In the genomic region with DNA sequence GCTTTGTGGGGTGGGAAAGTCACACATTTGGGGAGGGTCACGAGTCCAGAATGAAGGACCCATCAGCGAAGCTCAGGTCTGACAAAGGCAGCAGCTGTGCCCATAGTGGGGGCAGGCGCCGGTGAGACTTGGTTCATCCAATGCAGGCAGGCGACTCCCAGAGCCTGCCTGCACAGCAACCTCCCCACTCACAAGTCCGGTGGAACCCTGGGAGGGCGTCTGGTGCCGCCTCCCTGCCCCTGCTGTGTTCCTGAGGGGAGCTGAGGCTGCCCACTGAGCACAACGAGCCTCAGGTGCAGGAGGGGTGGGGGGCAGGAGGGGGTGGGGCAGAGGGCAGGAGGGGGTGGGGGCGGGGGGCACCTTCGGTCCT, we compare ENCODE assay signal across 16 cellular contexts. TPM values are rescaled to one million over a fixed set of nuclear protein-coding genes. Genes with fewer than 3 reads are reported as not detected.
DNase-seq lines count a peak whose midpoint lies in the region; ATAC-seq, FAIRE-seq and TF ChIP-seq lines count a peak whose summit lies in the region.
"Had no signal": no experiment of that assay in that cellular context is flagged by ENCODE, and none has a peak within 500 bp of the region (broad histone marks: within the 10 kb centered on the region; RNA-seq: fewer than 3 reads in every experiment).

No MANE protein-coding gene starts in this region.

- H3K27me3 Mint-ChIP-seq in CD14-positive monocyte (ENCODE audit: low read depth in 3 of 3), result no peaks in the 10 kb centered on the region

- H3K27me3 ChIP-seq in right atrium auricular region (no peaks in the 10 kb centered on the region), transverse colon (no peaks in the 10 kb centered on the region)

- no peak for FAIRE-seq in kidney (lab: Jason Lieb, UNC)

- DNase-seq in left cardiac atrium (peak; percentile 20), right atrium auricular region (ENCODE audit: low spot score) (no peak), CD14-positive monocyte (ENCODE audit: low spot score) (peak; percentile 30), kidney (peak; percentile 49), transverse colon (peak; percentile 4), OCI-M2 (lab: John Stamatoyannopoulos, UW; ENCODE audit: unreplicated experiment) (no peak), RPMI8226 (no peak)
- DNase-seq: 8988T, AML-193, C1 segment of cervical spinal cord, DMS53, GF-D8, HCEC 1CT, HFFc6 had no signal

- H3K36me3 ChIP-seq in right atrium auricular region (peaks cover 99% of the 10 kb centered on the region), kidney (ENCODE audit: control insufficient read depth in 1 of 2, insufficient read depth in 2 of 2, low read length in 2 of 2) (peaks cover 33 to 72% of the 10 kb centered on the region in 2 donors), transverse colon (peaks cover 0 to 64% (median 33%) of the 10 kb centered on the region in 4 donors)

- TF ChIP-seq EP300 in transverse colon (IDR thresholded peaks at IDR 0.05; ENCODE audit: low read depth), result no peak

- no peak for TF ChIP-seq CTCF in right atrium auricular region (IDR thresholded peaks at IDR 0.05)
- TF ChIP-seq CTCF in CD14-positive monocyte (IDR thresholded peaks at IDR 0.05), result no peak
- TF ChIP-seq CTCF in kidney (IDR thresholded peaks at IDR 0.05; ENCODE audit: borderline replicate concordance, extremely low read depth, insufficient read depth), result no peak
- no peak for TF ChIP-seq CTCF in transverse colon (IDR thresholded peaks at IDR 0.05)

- H3K27ac ChIP-seq in right atrium auricular region, result no peak overlapping the region
- H3K27ac ChIP-seq in kidney (ENCODE audit: low read depth in 2 of 2, low read length in 2 of 2), result no peak overlapping the region
- H3K27ac ChIP-seq in transverse colon, result no peak overlapping the region

- no peaks in the 10 kb centered on the region for H3K4me1 ChIP-seq in right atrium auricular region
- H3K4me1 ChIP-seq in kidney (ENCODE audit: control insufficient read depth in 1 of 2, insufficient read depth in 1 of 2, low read depth in 1 of 2, low read length in 2 of 2), result no peaks in the 10 kb centered on the region
- H3K4me1 ChIP-seq in transverse colon, result no peaks in the 10 kb centered on the region

- H3K9me3 Mint-ChIP-seq in CD14-positive monocyte, result peaks cover 0 to 3% (median 0%) of the 10 kb centered on the region in 7 donors
- H3K9me3 Mint-ChIP-seq: CD8-positive, alpha-beta T cell; HFFc6 had no signal

- no peak overlapping the region for H3K27ac Mint-ChIP-seq in CD14-positive monocyte
- H3K27ac Mint-ChIP-seq: CD8-positive, alpha-beta T cell; HFFc6 had no signal

- peaks cover 83 to 96% of the 10 kb centered on the region in 2 donors for H3K36me3 Mint-ChIP-seq in CD14-positive monocyte

- TF ChIP-seq POLR2A in transverse colon (IDR thresholded peaks at IDR 0.05), result no peak

- H3K4me3 Mint-ChIP-seq in CD14-positive monocyte, result no peak overlapping the region
- H3K4me3 Mint-ChIP-seq: CD8-positive, alpha-beta T cell; HFFc6 had no signal

- no peak overlapping the region for H3K9ac ChIP-seq in kidney (ENCODE audit: low read length in 2 of 2)

- no peaks in the 10 kb centered on the region for H3K9me3 ChIP-seq in right atrium auricular region
- no peaks in the 10 kb centered on the region for H3K9me3 ChIP-seq in kidney (ENCODE audit: control insufficient read depth in 1 of 2, low read length in 2 of 2)
- no peaks in the 10 kb centered on the region for H3K9me3 ChIP-seq in transverse colon

- 95% methylated on average over 7 of the region's 11 CpGs; no CpG with 5 or more reads in 1 of the 2 donors for WGBS in transverse colon (ENCODE audit: low coverage in 1 of 2), 2 donors

- no peaks in the 10 kb centered on the region for H3K4me1 Mint-ChIP-seq in CD14-positive monocyte

- in situ Hi-C loops in transverse colon (cut with MboI; ENCODE audit: low pct_ligation_motif_present in 1 of 4, low pct_unique_long_range_greater_than_20kb in 1 of 4, low sequenced_read_pairs in 3 of 4), result no loop called here

- H3K4me3 ChIP-seq in right atrium auricular region, result no peak overlapping the region
- H3K4me3 ChIP-seq in kidney (ENCODE audit: low read length in 2 of 2), result no peak overlapping the region
- H3K4me3 ChIP-seq in transverse colon, result no peak overlapping the region

- no peak for ATAC-seq in left cardiac atrium
- ATAC-seq: CD8-positive, alpha-beta T cell had no signal

- intact Hi-C loops in left cardiac atrium (cut with DNase I), result no loop called here
- intact Hi-C loops in CD14-positive monocyte (cut with micrococcal nuclease), result no loop called here
- intact Hi-C loops in kidney (cut with DNase I), result no loop called here
- intact Hi-C loops in transverse colon (cut with DNase I; ENCODE audit: low total_unique reads), result no loop called here

RNA-seq across cellular contexts. Expression of a gene that starts 13.7 kb away (rescaled TPM):
- 100 to 1,000 TPM; 226 to 312 TPM for total RNA-seq in left cardiac atrium
- total RNA-seq in right atrium auricular region, result 100 to 1,000 TPM; 256 to 321 TPM
- polyA plus RNA-seq in CD14-positive monocyte, result 100 to 1,000 TPM; 169 to 180 TPM
- 204 TPM for total RNA-seq in kidney
- polyA plus RNA-seq in kidney (ENCODE audit: insufficient read depth, low read depth, low replicate concordance), result 373 TPM
- 100 to 1,000 TPM in 3 of 4 donors, 10 to 100 TPM in 1; 98.6 to 140 (median 115) TPM for total RNA-seq in transverse colon

RNA-seq across cellular contexts. Expression of a gene that starts 55.4 kb away (rescaled TPM):
- 10 to 100 TPM; 21.5 to 38.2 TPM for total RNA-seq in left cardiac atrium
- total RNA-seq in right atrium auricular region, result 10 to 100 TPM; 31.0 to 68.9 TPM
- polyA plus RNA-seq in CD14-positive monocyte, result not detected
- total RNA-seq in kidney, result 7.0 TPM
- 1.2 TPM for polyA plus RNA-seq in kidney (ENCODE audit: insufficient read depth, low read depth, low replicate concordance)
- under 1 TPM in 2 of 4 donors, not detected in 2; 0.27 to 0.95 TPM for total RNA-seq in transverse colon
- total RNA-seq: CD8-positive, alpha-beta T cell; HFFc6; HT1080 had no signal

Comparison
In these comparisons a context has a peak if more than half of its experiments do, and no peak if none do; other contexts are left out.
1. DNase-seq: peak in left cardiac atrium (single experiment), CD14-positive monocyte (single experiment), kidney (single experiment) and transverse colon (single experiment); none in right atrium auricular region (single experiment), OCI-M2 (single experiment) and RPMI8226 (single experiment).